ENCODE assay signal across 11 cellular contexts in the genomic region with DNA sequence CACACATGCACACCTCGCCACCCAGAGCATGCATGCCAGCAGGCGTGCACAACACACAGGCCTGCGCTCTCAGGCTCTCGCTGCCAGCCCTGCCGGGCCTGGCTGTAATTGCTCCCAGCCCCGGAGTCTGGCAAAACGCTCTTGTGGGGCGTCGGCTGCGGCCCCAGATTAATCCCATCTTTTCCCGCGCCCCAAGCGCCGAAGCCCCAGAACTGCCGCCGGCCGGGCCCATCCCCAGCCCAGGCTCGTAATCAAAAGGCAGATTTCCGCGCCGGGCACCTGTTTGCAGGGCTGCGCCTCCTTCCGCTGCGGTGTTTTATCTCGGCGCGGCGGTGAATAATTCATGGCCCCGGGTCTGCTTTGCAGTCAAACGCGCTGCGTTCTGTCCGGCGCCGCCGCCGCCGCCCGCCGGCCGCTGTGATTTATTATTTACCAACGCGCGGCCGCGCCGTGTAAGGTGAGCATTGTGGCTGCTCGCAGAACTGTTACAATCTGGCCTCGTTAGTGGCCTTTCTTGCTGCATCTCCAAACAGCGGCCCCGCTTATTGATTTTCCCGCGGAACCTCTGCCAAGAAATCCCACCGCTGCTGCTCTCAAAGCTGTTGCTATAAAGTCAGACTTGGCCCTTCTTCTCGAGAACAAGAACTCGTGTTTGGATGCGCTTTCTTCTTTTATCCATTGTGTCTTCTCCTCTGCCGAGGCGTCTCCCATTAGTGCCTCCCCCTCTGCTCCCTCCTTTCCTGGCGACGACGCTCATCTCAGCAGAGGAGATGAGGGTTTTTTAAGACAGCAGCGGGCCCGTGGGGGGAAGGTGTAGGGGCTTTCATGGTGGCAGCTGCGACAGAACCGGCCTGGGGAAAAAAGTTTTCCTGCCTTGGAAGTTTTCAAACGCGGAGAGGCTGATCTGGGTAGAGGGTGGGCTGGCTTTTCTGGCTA.
DNase-seq lines count a peak whose midpoint lies in the region; ATAC-seq and TF ChIP-seq lines count a peak whose summit lies in the region.
"Had no signal": no experiment of that assay in that cellular context is flagged by ENCODE, and none has a peak within 500 bp of the region (broad histone marks: within the 10 kb centered on the region; RNA-seq: fewer than 3 reads in every experiment).

No MANE protein-coding gene starts in this region.

- H3K9me3 ChIP-seq in right atrium auricular region (peaks cover 0 to 5% of the 10 kb centered on the region in 2 donors), thoracic aorta (no peaks in the 10 kb centered on the region)

- H3K4me1 Mint-ChIP-seq in activated naive CD8-positive, alpha-beta T cell treated with anti-CD3 and anti-CD28 coated beads, Interleukin-2, amount 50 U/mL, for 24 hours: no peaks in the 10 kb centered on the region

- H3K27me3 Mint-ChIP-seq in activated naive CD8-positive, alpha-beta T cell treated with anti-CD3 and anti-CD28 coated beads, Interleukin-2, amount 50 U/mL, for 24 hours: peaks cover 43% of the 10 kb centered on the region

- no peak overlapping the region for H3K4me3 Mint-ChIP-seq in activated naive CD8-positive, alpha-beta T cell treated with anti-CD3 and anti-CD28 coated beads, Interleukin-2, amount 50 U/mL, for 24 hours

- peaks cover 3% of the 10 kb centered on the region for H3K9me3 Mint-ChIP-seq in activated naive CD8-positive, alpha-beta T cell treated with anti-CD3 and anti-CD28 coated beads, Interleukin-2, amount 50 U/mL, for 24 hours

- H3K27ac ChIP-seq in right atrium auricular region (no peak overlapping the region), thoracic aorta (no peak overlapping the region)
- H3K27ac ChIP-seq: esophagus muscularis mucosa, tibial nerve had no signal

- H3K36me3 Mint-ChIP-seq in activated naive CD8-positive, alpha-beta T cell treated with anti-CD3 and anti-CD28 coated beads, Interleukin-2, amount 50 U/mL, for 24 hours (ENCODE audit: low read depth): no peaks in the 10 kb centered on the region

- H3K36me3 ChIP-seq in right atrium auricular region (no peaks in the 10 kb centered on the region), thoracic aorta (no peaks in the 10 kb centered on the region)
- H3K36me3 ChIP-seq: esophagus muscularis mucosa, tibial nerve had no signal

- H3K4me3 ChIP-seq in right atrium auricular region (peak overlapping the region in 1 of 2 donors; percentile 39), thoracic aorta (peak overlapping the region; percentile 8)
- H3K4me3 ChIP-seq: tibial nerve had no signal

- H3K27ac Mint-ChIP-seq in activated naive CD8-positive, alpha-beta T cell treated with anti-CD3 and anti-CD28 coated beads, Interleukin-2, amount 50 U/mL, for 24 hours: no peak overlapping the region

- intact Hi-C loops in Right ventricle myocardium superior (cut with DNase I): no loop called here

- no peak for DNase-seq in Right ventricle myocardium superior
- DNase-seq in right atrium auricular region (ENCODE audit: low spot score): no peak
- DNase-seq in activated naive CD8-positive, alpha-beta T cell treated with anti-CD3 and anti-CD28 coated beads, Interleukin-2, amount 50 U/mL, for 24 hours: peak; percentile 4
- peak; percentile 84 for DNase-seq in iPS-NIHi11 (ENCODE audit: low spot score)
- DNase-seq in thoracic aorta (ENCODE audit: low spot score): no peak
- DNase-seq in HPDE6-E6E7 (ENCODE audit: extremely low spot score): no peak
- no peak for DNase-seq in NCI-H187 treated with DMSO at 0.1 percent for 48 hours (lab: John Stamatoyannopoulos, UW)
- DNase-seq: NK-92 treated with Interleukin-12 subunit alpha and Interleukin-12 subunit beta, amount 100 ng/mL, for 24 hours had no signal

- H3K27me3 ChIP-seq in right atrium auricular region: peaks cover 0 to 17% of the 10 kb centered on the region in 2 donors
- H3K27me3 ChIP-seq in thoracic aorta (replicated peaks; ENCODE audit: insufficient read depth): peaks cover 10% of the 10 kb centered on the region

- TF ChIP-seq CTCF in right atrium auricular region (IDR thresholded peaks at IDR 0.05) (no peak), thoracic aorta (IDR thresholded peaks at IDR 0.05) (no peak)

- ATAC-seq in Right ventricle myocardium superior (ENCODE audit: poor library complexity) (peak; percentile 39), thoracic aorta (ENCODE audit: insufficient number of reproducible peaks, low FRiP score, low read depth) (no peak), GM18502 (IDR thresholded peaks at IDR 0.05; ENCODE audit: poor library complexity, unreplicated experiment) (no peak)
- no peak for ATAC-seq in activated naive CD8-positive, alpha-beta T cell treated with anti-CD3 and anti-CD28 coated beads, Interleukin-2, amount 50 U/mL, for 24 hours

- peaks cover 0 to 10% of the 10 kb centered on the region in 2 donors for H3K4me1 ChIP-seq in right atrium auricular region
- H3K4me1 ChIP-seq in thoracic aorta (ENCODE audit: control insufficient read depth in 1 of 2, low read depth in 2 of 2): no peaks in the 10 kb centered on the region

Comparison
In these comparisons a context has a peak if more than half of its experiments do, and no peak if none do; other contexts are left out.
1. DNase-seq: peak in activated naive CD8-positive, alpha-beta T cell treated with anti-CD3 and anti-CD28 coated beads, Interleukin-2, amount 50 U/mL, for 24 hours (single experiment) and iPS-NIHi11 (single experiment); none in Right ventricle myocardium superior (single experiment), right atrium auricular region (single experiment), thoracic aorta (single experiment), HPDE6-E6E7 (single experiment) and NCI-H187 treated with DMSO at 0.1 percent for 48 hours (single experiment).